ENCODE assay signal across 13 cellular contexts in the genomic region with DNA sequence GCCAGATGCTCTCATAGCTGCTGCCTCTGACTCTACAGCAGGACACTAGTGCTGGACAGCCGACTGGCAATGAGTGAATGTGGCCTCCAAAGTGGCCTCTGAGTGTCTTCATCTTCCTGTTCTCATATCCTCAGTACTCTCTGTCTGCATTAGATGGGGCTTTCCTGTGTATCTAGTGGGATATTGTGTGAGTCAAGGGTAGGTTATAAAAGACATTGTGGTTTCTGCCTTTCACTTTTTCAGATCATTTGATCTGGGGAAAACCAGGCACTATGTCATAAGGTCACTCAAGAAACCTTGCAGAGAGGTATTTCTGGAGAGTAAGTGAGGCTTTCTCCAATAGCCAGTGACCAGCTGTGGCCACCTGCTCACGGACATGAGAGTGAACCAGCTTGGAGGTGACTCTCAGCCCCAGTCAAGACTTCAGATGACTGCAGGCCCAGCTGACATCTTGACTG.
DNase-seq lines count a peak whose midpoint lies in the region; ATAC-seq and TF ChIP-seq lines count a peak whose summit lies in the region.
"Had no signal": no experiment of that assay in that cellular context is flagged by ENCODE, and none has a peak within 500 bp of the region (broad histone marks: within the 10 kb centered on the region; RNA-seq: fewer than 3 reads in every experiment).

No MANE protein-coding gene starts in this region.

- no TSS peak for BruUV-seq in Calu3 (replicated peaks; lab: Mats Ljungman, UMichigan)

- no peaks in the 10 kb centered on the region for H3K9me3 Mint-ChIP-seq in activated naive CD8-positive, alpha-beta T cell treated with anti-CD3 and anti-CD28 coated beads, Interleukin-2, amount 50 U/mL, for 24 hours
- H3K9me3 Mint-ChIP-seq in activated naive CD8-positive, alpha-beta T cell treated with anti-CD3 and anti-CD28 coated beads for 36 hours: no peaks in the 10 kb centered on the region
- no peaks in the 10 kb centered on the region for H3K9me3 Mint-ChIP-seq in stimulated activated naive CD8-positive, alpha-beta T cell treated with anti-CD3 and anti-CD28 coated beads, Interleukin-15, amount 100 ng/mL, for 72 hours
- H3K9me3 Mint-ChIP-seq in Calu3 (ENCODE audit: low read depth, unreplicated experiment): no peaks in the 10 kb centered on the region
- no peaks in the 10 kb centered on the region for H3K9me3 Mint-ChIP-seq in immature natural killer cell

- H3K27me3 Mint-ChIP-seq in activated naive CD8-positive, alpha-beta T cell treated with anti-CD3 and anti-CD28 coated beads, Interleukin-2, amount 50 U/mL, for 24 hours: peaks cover 6% of the 10 kb centered on the region
- peaks cover 11% of the 10 kb centered on the region for H3K27me3 Mint-ChIP-seq in activated naive CD8-positive, alpha-beta T cell treated with anti-CD3 and anti-CD28 coated beads for 36 hours
- H3K27me3 Mint-ChIP-seq in stimulated activated naive CD8-positive, alpha-beta T cell treated with anti-CD3 and anti-CD28 coated beads, Interleukin-15, amount 100 ng/mL, for 72 hours: peaks cover 32% of the 10 kb centered on the region
- no peaks in the 10 kb centered on the region for H3K27me3 Mint-ChIP-seq in Calu3 (ENCODE audit: unreplicated experiment)
- H3K27me3 Mint-ChIP-seq in immature natural killer cell (ENCODE audit: low read depth in 3 of 3): peaks cover 7 to 9% (median 7%) of the 10 kb centered on the region in 3 donors

- intact Hi-C loops in Calu3 (cut with micrococcal nuclease; ENCODE audit: unreplicated experiment): no loop called here

- DNase-seq in activated naive CD8-positive, alpha-beta T cell treated with anti-CD3 and anti-CD28 coated beads, Interleukin-2, amount 50 U/mL, for 24 hours: no peak
- no peak for DNase-seq in activated naive CD8-positive, alpha-beta T cell treated with anti-CD3 and anti-CD28 coated beads for 36 hours
- DNase-seq in stimulated activated naive CD8-positive, alpha-beta T cell treated with anti-CD3 and anti-CD28 coated beads, Interleukin-15, amount 100 ng/mL, for 72 hours: no peak
- DNase-seq in Calu3: no peak
- no peak for DNase-seq in occipital lobe (lab: John Stamatoyannopoulos, UW)
- no peak for DNase-seq in immature natural killer cell
- DNase-seq: DMS79; left ventricle myocardium inferior; NCI-H2029 treated with DMSO at 0.1 percent for 48 hours; stimulated activated naive CD4-positive, alpha-beta T cell had no signal

- H3K4me1 Mint-ChIP-seq in activated naive CD8-positive, alpha-beta T cell treated with anti-CD3 and anti-CD28 coated beads, Interleukin-2, amount 50 U/mL, for 24 hours: no peaks in the 10 kb centered on the region
- no peaks in the 10 kb centered on the region for H3K4me1 Mint-ChIP-seq in activated naive CD8-positive, alpha-beta T cell treated with anti-CD3 and anti-CD28 coated beads for 36 hours
- peaks cover 8% of the 10 kb centered on the region for H3K4me1 Mint-ChIP-seq in stimulated activated naive CD8-positive, alpha-beta T cell treated with anti-CD3 and anti-CD28 coated beads, Interleukin-15, amount 100 ng/mL, for 72 hours
- H3K4me1 Mint-ChIP-seq in Calu3 (ENCODE audit: low read depth, unreplicated experiment): peaks cover 28% of the 10 kb centered on the region
- H3K4me1 Mint-ChIP-seq in immature natural killer cell: no peaks in the 10 kb centered on the region

- H3K27ac Mint-ChIP-seq in activated naive CD8-positive, alpha-beta T cell treated with anti-CD3 and anti-CD28 coated beads, Interleukin-2, amount 50 U/mL, for 24 hours: no peak overlapping the region
- H3K27ac Mint-ChIP-seq in activated naive CD8-positive, alpha-beta T cell treated with anti-CD3 and anti-CD28 coated beads for 36 hours: no peak overlapping the region
- H3K27ac Mint-ChIP-seq in stimulated activated naive CD8-positive, alpha-beta T cell treated with anti-CD3 and anti-CD28 coated beads, Interleukin-15, amount 100 ng/mL, for 72 hours: peak overlapping the region in 1 of 2 donors; percentile 23
- H3K27ac Mint-ChIP-seq in Calu3 (ENCODE audit: unreplicated experiment) (no peak overlapping the region), immature natural killer cell (no peak overlapping the region)

- no peaks in the 10 kb centered on the region for H3K36me3 Mint-ChIP-seq in activated naive CD8-positive, alpha-beta T cell treated with anti-CD3 and anti-CD28 coated beads, Interleukin-2, amount 50 U/mL, for 24 hours (ENCODE audit: low read depth)
- no peaks in the 10 kb centered on the region for H3K36me3 Mint-ChIP-seq in activated naive CD8-positive, alpha-beta T cell treated with anti-CD3 and anti-CD28 coated beads for 36 hours
- H3K36me3 Mint-ChIP-seq in Calu3 (ENCODE audit: insufficient read depth, unreplicated experiment) (no peaks in the 10 kb centered on the region), immature natural killer cell (no peaks in the 10 kb centered on the region)

- H3K4me3 Mint-ChIP-seq in activated naive CD8-positive, alpha-beta T cell treated with anti-CD3 and anti-CD28 coated beads, Interleukin-2, amount 50 U/mL, for 24 hours: no peak overlapping the region
- H3K4me3 Mint-ChIP-seq in activated naive CD8-positive, alpha-beta T cell treated with anti-CD3 and anti-CD28 coated beads for 36 hours: no peak overlapping the region
- no peak overlapping the region for H3K4me3 Mint-ChIP-seq in stimulated activated naive CD8-positive, alpha-beta T cell treated with anti-CD3 and anti-CD28 coated beads, Interleukin-15, amount 100 ng/mL, for 72 hours
- H3K4me3 Mint-ChIP-seq in Calu3 (ENCODE audit: low read depth, unreplicated experiment): no peak overlapping the region
- H3K4me3 Mint-ChIP-seq in immature natural killer cell: no peak overlapping the region

- no peak for TF ChIP-seq CTCF in Calu3 (IDR thresholded peaks at IDR 0.05; ENCODE audit: unreplicated experiment)

- ATAC-seq in activated naive CD8-positive, alpha-beta T cell treated with anti-CD3 and anti-CD28 coated beads, Interleukin-2, amount 50 U/mL, for 24 hours: peak; percentile 70
- ATAC-seq in GM21723 (IDR thresholded peaks at IDR 0.05; ENCODE audit: unreplicated experiment) (peak; percentile 69), HG03108 (IDR thresholded peaks at IDR 0.05; ENCODE audit: unreplicated experiment) (peak; percentile 71)
- ATAC-seq in stimulated activated naive CD8-positive, alpha-beta T cell treated with anti-CD3 and anti-CD28 coated beads, Interleukin-15, amount 100 ng/mL, for 72 hours: peak; percentile 87
- ATAC-seq: K562 had no signal

- CTCF ChIA-PET in Calu3 (lab: Charles Lee): interaction anchor here (0.6 kb wide), 1 partner anchor 515 kb away, joined by 4 read pairs; no protein-coding TSS in a partner anchor
